Comparison of ENCODE assay signal across 16 cellular contexts in genomic region chr2:127853667-127854066, GRCh38. TPM values are rescaled to one million over a fixed set of nuclear protein-coding genes. Genes with fewer than 3 reads are reported as not detected.
A peak's percentile ranks its signal among the peaks of the same experiment; 100 is the strongest.
DNase-seq lines count a peak whose midpoint lies in the region; ATAC-seq and TF ChIP-seq lines count a peak whose summit lies in the region.
"Had no signal": no experiment of that assay in that cellular context is flagged by ENCODE, and none has a peak within 500 bp of the region (broad histone marks: within the 10 kb centered on the region; RNA-seq: fewer than 3 reads in every experiment).

No MANE protein-coding gene starts in this region.

- H3K9me3 Mint-ChIP-seq in natural killer cell: no peaks in the 10 kb centered on the region
- no peaks in the 10 kb centered on the region for H3K9me3 Mint-ChIP-seq in natural killer cell treated with Interleukin-12 subunit alpha and Interleukin-12 subunit beta and Interleukin-15 and Interleukin-18, amount 100 ng/mL, for 72 hours
- no peaks in the 10 kb centered on the region for H3K9me3 Mint-ChIP-seq in WTC11
- no peaks in the 10 kb centered on the region for H3K9me3 Mint-ChIP-seq in effector memory CD8-positive, alpha-beta T cell
- H3K9me3 Mint-ChIP-seq: activated T-cell treated with anti-CD3 and anti-CD28 coated beads, Interleukin-2, amount 50 U/mL, for 4 hours had no signal

- DNase-seq in natural killer cell: no peak
- no peak for DNase-seq in natural killer cell treated with Interleukin-12 subunit alpha and Interleukin-12 subunit beta and Interleukin-15 and Interleukin-18, amount 100 ng/mL, for 72 hours (ENCODE audit: low spot score)
- no peak for DNase-seq in WTC11 (ENCODE audit: low spot score)
- DNase-seq in effector memory CD8-positive, alpha-beta T cell: no peak
- DNase-seq in NCI-H2171 (lab: John Stamatoyannopoulos, UW): no peak
- DNase-seq in GM10248 (ENCODE audit: extremely low spot score): no peak
- no peak for DNase-seq in left lobe of liver (ENCODE audit: low spot score)
- DNase-seq: activated CD4-positive, CD25-positive, alpha-beta regulatory T cell treated with anti-CD3 and anti-CD28 coated beads, Interleukin-2, amount 50 U/mL, for 72 hours; activated T-cell treated with anti-CD3 and anti-CD28 coated beads, Interleukin-2, amount 50 U/mL, for 4 hours; COR-L47; foreskin melanocyte; NCI-H187; NCI-H510A treated with DMSO at 0.1 percent for 48 hours; SHP77; stimulated activated CD4-positive, alpha-beta T cell treated with anti-CD3 and anti-CD28 coated beads, Interleukin-4, amount 100 ng/mL, for 1 hour had no signal

- ATAC-seq in natural killer cell (no peak), WTC11 (no peak), GM21825 (IDR thresholded peaks at IDR 0.05; ENCODE audit: unreplicated experiment) (no peak), left lobe of liver (no peak)
- no peak for ATAC-seq in natural killer cell treated with Interleukin-12 subunit alpha and Interleukin-12 subunit beta and Interleukin-15 and Interleukin-18, amount 100 ng/mL, for 72 hours
- ATAC-seq in effector memory CD8-positive, alpha-beta T cell (replicated peaks): no peak
- ATAC-seq: activated T-cell treated with anti-CD3 and anti-CD28 coated beads, Interleukin-2, amount 50 U/mL, for 4 hours had no signal

- peaks cover 24 to 46% of the 10 kb centered on the region in 2 donors for H3K4me1 Mint-ChIP-seq in natural killer cell
- peaks cover 28 to 29% of the 10 kb centered on the region in 2 donors for H3K4me1 Mint-ChIP-seq in natural killer cell treated with Interleukin-12 subunit alpha and Interleukin-12 subunit beta and Interleukin-15 and Interleukin-18, amount 100 ng/mL, for 72 hours (ENCODE audit: low read depth in 2 of 2)
- peaks cover 20% of the 10 kb centered on the region for H3K4me1 Mint-ChIP-seq in WTC11
- H3K4me1 Mint-ChIP-seq in effector memory CD8-positive, alpha-beta T cell (ENCODE audit: low read depth in 2 of 2): peaks cover 22 to 40% of the 10 kb centered on the region in 2 donors

- H3K27me3 Mint-ChIP-seq in natural killer cell (ENCODE audit: low read depth in 2 of 2): no peaks in the 10 kb centered on the region
- H3K27me3 Mint-ChIP-seq in natural killer cell treated with Interleukin-12 subunit alpha and Interleukin-12 subunit beta and Interleukin-15 and Interleukin-18, amount 100 ng/mL, for 72 hours: no peaks in the 10 kb centered on the region
- no peaks in the 10 kb centered on the region for H3K27me3 Mint-ChIP-seq in WTC11 (ENCODE audit: low read depth)
- H3K27me3 Mint-ChIP-seq in effector memory CD8-positive, alpha-beta T cell: no peaks in the 10 kb centered on the region

- H3K36me3 Mint-ChIP-seq in natural killer cell (no peaks in the 10 kb centered on the region), WTC11 (peaks cover 51% of the 10 kb centered on the region)
- H3K36me3 Mint-ChIP-seq in natural killer cell treated with Interleukin-12 subunit alpha and Interleukin-12 subunit beta and Interleukin-15 and Interleukin-18, amount 100 ng/mL, for 72 hours: peaks cover 21% of the 10 kb centered on the region
- H3K36me3 Mint-ChIP-seq in effector memory CD8-positive, alpha-beta T cell (ENCODE audit: insufficient read depth): peaks cover 49% of the 10 kb centered on the region

- H3K27ac Mint-ChIP-seq in natural killer cell (peak overlapping the region; percentile 67 to 72), WTC11 (peak overlapping the region; percentile 13; the same call in 1 of the 2 replicates)
- peak overlapping the region in 1 of 2 donors; percentile 25 for H3K27ac Mint-ChIP-seq in natural killer cell treated with Interleukin-12 subunit alpha and Interleukin-12 subunit beta and Interleukin-15 and Interleukin-18, amount 100 ng/mL, for 72 hours
- H3K27ac Mint-ChIP-seq in effector memory CD8-positive, alpha-beta T cell: peak overlapping the region; percentile 82 to 88

- CTCF ChIA-PET in WTC11 (lab: Charles Lee) (no interaction called here), GM10248 (lab: Yijun Ruan, JAX) (interaction anchor here (1.0 kb wide), 1 partner anchor 38 kb away, joined by 3 read pairs; no protein-coding TSS in a partner anchor)

- intact Hi-C loops in natural killer cell (cut with micrococcal nuclease): no loop called here

- H3K4me3 Mint-ChIP-seq in natural killer cell (no peak overlapping the region), WTC11 (no peak overlapping the region)
- H3K4me3 Mint-ChIP-seq in natural killer cell treated with Interleukin-12 subunit alpha and Interleukin-12 subunit beta and Interleukin-15 and Interleukin-18, amount 100 ng/mL, for 72 hours: no peak overlapping the region
- no peak overlapping the region for H3K4me3 Mint-ChIP-seq in effector memory CD8-positive, alpha-beta T cell
- H3K4me3 Mint-ChIP-seq: activated T-cell treated with anti-CD3 and anti-CD28 coated beads, Interleukin-2, amount 50 U/mL, for 4 hours had no signal

- POLR2A ChIA-PET in WTC11 (lab: Charles Lee) (no interaction called here), GM10248 (lab: Yijun Ruan, JAX) (interaction anchor here (0.5 kb wide), 1 partner anchor 53 kb away, joined by 4 read pairs; no protein-coding TSS in a partner anchor)

- TF ChIP-seq CTCF in natural killer cell (IDR thresholded peaks at IDR 0.05): no peak
- no peak for TF ChIP-seq CTCF in WTC11 (IDR thresholded peaks at IDR 0.05)
- no peak for TF ChIP-seq CTCF in GM10248 (IDR thresholded peaks at IDR 0.05; ENCODE audit: control extremely low read depth, extremely low read depth, low read depth, missing control alignments)

TF ChIP-seq in WTC11, 78 proteins besides CTCF, POLR2A, EP300 and RAD21 (continues in another document):
- TF ChIP-seq SMAD4 (CRISPR knock-in tag; IDR thresholded peaks at IDR 0.05) (no peak), HMGXB4 (CRISPR knock-in tag; IDR thresholded peaks at IDR 0.05) (no peak), ATF2 (CRISPR knock-in tag; IDR thresholded peaks at IDR 0.05; ENCODE audit: borderline replicate concordance, low read depth) (no peak), ZNF423 (CRISPR knock-in tag; IDR thresholded peaks at IDR 0.05) (no peak), ZNF232 (CRISPR knock-in tag; IDR thresholded peaks at IDR 0.05) (no peak)
- TF ChIP-seq, protein P1, sequence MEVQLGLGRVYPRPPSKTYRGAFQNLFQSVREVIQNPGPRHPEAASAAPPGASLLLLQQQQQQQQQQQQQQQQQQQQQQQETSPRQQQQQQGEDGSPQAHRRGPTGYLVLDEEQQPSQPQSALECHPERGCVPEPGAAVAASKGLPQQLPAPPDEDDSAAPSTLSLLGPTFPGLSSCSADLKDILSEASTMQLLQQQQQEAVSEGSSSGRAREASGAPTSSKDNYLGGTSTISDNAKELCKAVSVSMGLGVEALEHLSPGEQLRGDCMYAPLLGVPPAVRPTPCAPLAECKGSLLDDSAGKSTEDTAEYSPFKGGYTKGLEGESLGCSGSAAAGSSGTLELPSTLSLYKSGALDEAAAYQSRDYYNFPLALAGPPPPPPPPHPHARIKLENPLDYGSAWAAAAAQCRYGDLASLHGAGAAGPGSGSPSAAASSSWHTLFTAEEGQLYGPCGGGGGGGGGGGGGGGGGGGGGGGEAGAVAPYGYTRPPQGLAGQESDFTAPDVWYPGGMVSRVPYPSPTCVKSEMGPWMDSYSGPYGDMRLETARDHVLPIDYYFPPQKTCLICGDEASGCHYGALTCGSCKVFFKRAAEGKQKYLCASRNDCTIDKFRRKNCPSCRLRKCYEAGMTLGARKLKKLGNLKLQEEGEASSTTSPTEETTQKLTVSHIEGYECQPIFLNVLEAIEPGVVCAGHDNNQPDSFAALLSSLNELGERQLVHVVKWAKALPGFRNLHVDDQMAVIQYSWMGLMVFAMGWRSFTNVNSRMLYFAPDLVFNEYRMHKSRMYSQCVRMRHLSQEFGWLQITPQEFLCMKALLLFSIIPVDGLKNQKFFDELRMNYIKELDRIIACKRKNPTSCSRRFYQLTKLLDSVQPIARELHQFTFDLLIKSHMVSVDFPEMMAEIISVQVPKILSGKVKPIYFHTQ (CRISPR knock-in tag; IDR thresholded peaks at IDR 0.05): no peak

RNA-seq across cellular contexts. Expression of gene POLR2D, which starts 4.3 kb away (rescaled TPM):
- 10 to 100 TPM; 25.4 to 30.7 (median 29.8) TPM for total RNA-seq in natural killer cell
- 10 to 100 TPM; 54.7 to 71.9 TPM for total RNA-seq in natural killer cell treated with Interleukin-12 subunit alpha and Interleukin-12 subunit beta and Interleukin-15 and Interleukin-18, amount 100 ng/mL, for 72 hours
- 74.8 to 76.8 TPM (median 75.4 TPM) in 3 replicates for total RNA-seq in WTC11 (2021)
- total RNA-seq in left lobe of liver: 15.3 TPM

RNA-seq across cellular contexts. Expression of gene AMMECR1L, which starts 32.1 kb away (rescaled TPM):
- total RNA-seq in natural killer cell: 10 to 100 TPM; 12.0 to 17.3 (median 13.6) TPM
- 10 to 100 TPM; 20.6 to 24.9 TPM for total RNA-seq in natural killer cell treated with Interleukin-12 subunit alpha and Interleukin-12 subunit beta and Interleukin-15 and Interleukin-18, amount 100 ng/mL, for 72 hours
- 17.9 to 18.1 TPM (median 18.1 TPM) in 3 replicates for total RNA-seq in WTC11 (2021)
- total RNA-seq in left lobe of liver: 6.4 TPM

RNA-seq across cellular contexts. Expression of gene WDR33, which starts 42.7 kb away (rescaled TPM):
- total RNA-seq in natural killer cell: 10 to 100 TPM; 55.2 to 78.4 (median 55.3) TPM
- total RNA-seq in natural killer cell treated with Interleukin-12 subunit alpha and Interleukin-12 subunit beta and Interleukin-15 and Interleukin-18, amount 100 ng/mL, for 72 hours: 10 to 100 TPM; 70.6 to 85.3 TPM
- total RNA-seq in WTC11 (2021): 64.7 to 67.1 TPM (median 67.0 TPM) in 3 replicates
- total RNA-seq in left lobe of liver: 28.8 TPM
